8 cellular contexts compared by ENCODE assay signal in genomic region chr7:113118074-113118959, GRCh38. TPM values are rescaled to one million over a fixed set of nuclear protein-coding genes. Genes with fewer than 3 reads are reported as not detected.
A peak's percentile ranks its signal among the peaks of the same experiment; 100 is the strongest.
DNase-seq lines count a peak whose midpoint lies in the region; ATAC-seq and TF ChIP-seq lines count a peak whose summit lies in the region.

TSS of gene SMIM30 (minus strand) at chr7:113118554. CDS start at chr7:113117578, 976 bp downstream.

- no peaks in the 10 kb centered on the region for H3K79me2 ChIP-seq in OCI-LY7 (ENCODE audit: insufficient read depth, low read depth, low read length)

- H3K36me3 ChIP-seq in OCI-LY7 (ENCODE audit: insufficient read depth, low read length) (no peaks in the 10 kb centered on the region; the same call in 1 of the 2 replicates), mucosa of descending colon (ENCODE audit: low read depth) (no peaks in the 10 kb centered on the region)

- intact Hi-C loops in OCI-LY7 (cut with micrococcal nuclease; ENCODE audit: unreplicated experiment), result loop anchor here (1.0 to 10.0 kb wide), 2 partner anchors 24 to 914 kb away; partner anchors contain the start of genes DOCK4 and ZNF277
- intact Hi-C loops in mucosa of descending colon (cut with DNase I, micrococcal nuclease), result no loop called here

- TF ChIP-seq CTCF in OCI-LY7 (conservative IDR thresholded peaks at IDR 0.05; ENCODE audit: low read length) (no peak), epithelial cell of esophagus (IDR thresholded peaks at IDR 0.05; ENCODE audit: insufficient read depth, low read depth, low read length, missing control alignments) (no peak), mucosa of descending colon (IDR thresholded peaks at IDR 0.05) (no peak)

- CTCF ChIA-PET in OCI-LY7 (lab: Charles Lee; ENCODE audit: unreplicated experiment), result no interaction called here

- H3K4me1 ChIP-seq in OCI-LY7 (ENCODE audit: insufficient read depth, low read length, poor library complexity, severe bottlenecking) (peaks cover 49% of the 10 kb centered on the region), mucosa of descending colon (ENCODE audit: low read depth) (no peaks in the 10 kb centered on the region)

- H3K4me2 ChIP-seq in OCI-LY7 (ENCODE audit: low read length), result peak within 1 kb of the TSS; percentile 65

- POLR2A ChIA-PET in OCI-LY7 (lab: Charles Lee), result interaction anchor here (0.6 to 1.6 kb wide), 8 partner anchors 10 to 144 kb away, joined by 3 to 15 read pairs (median 4); no protein-coding TSS in a partner anchor

- no peaks in the 10 kb centered on the region for H4K20me1 ChIP-seq in OCI-LY7 (ENCODE audit: insufficient read depth, low read length)

- DNase-seq in D341Med (ENCODE audit: low spot score), result peak; percentile 93
- DNase-seq in HuH-7 (ENCODE audit: low spot score), result peak; percentile 58
- peak; percentile 93 for DNase-seq in OCI-LY7 (ENCODE audit: low spot score)
- peak; percentile 80 for DNase-seq in activated T-cell treated with anti-CD3 and anti-CD28 coated beads for 1 hour (ENCODE audit: low read depth)
- peak; percentile 91 for DNase-seq in epithelial cell of esophagus (ENCODE audit: low read depth)
- peak; percentile 91 to 94 (median 93) for DNase-seq in mucosa of descending colon
- peak; percentile 86 for DNase-seq in stimulated activated CD8-positive, alpha-beta memory T cell treated with anti-CD3 and anti-CD28 coated beads, Interleukin-4, amount 100 ng/mL, for 24 hours (ENCODE audit: low read depth)

- H3K9me3 ChIP-seq in OCI-LY7 (ENCODE audit: low read length) (no peaks in the 10 kb centered on the region), mucosa of descending colon (no peaks in the 10 kb centered on the region)

- peak within 1 kb of the TSS; percentile 95 for H2AFZ ChIP-seq in OCI-LY7 (ENCODE audit: low read length)

- H3K9me2 ChIP-seq in OCI-LY7 (ENCODE audit: insufficient read depth, low read length), result no peaks in the 10 kb centered on the region

- ATAC-seq in GM21515 (IDR thresholded peaks at IDR 0.05; ENCODE audit: unreplicated experiment) (peak; percentile 100), mucosa of descending colon (peak; percentile 100)

- TSS peak; percentile 94 for BruUV-seq in OCI-LY7 (replicated peaks; lab: Mats Ljungman, UMichigan)

- H3K4me3 ChIP-seq in OCI-LY7 (ENCODE audit: low read depth, low read length, poor library complexity, severe bottlenecking) (peak within 1 kb of the TSS; percentile 78), epithelial cell of esophagus (ENCODE audit: low read length) (peak within 1 kb of the TSS; percentile 87), mucosa of descending colon (peak within 1 kb of the TSS; percentile 17)

- peak within 1 kb of the TSS; percentile 48 for H3K27ac ChIP-seq in OCI-LY7 (ENCODE audit: low read depth, low read length, poor library complexity, severe bottlenecking)

RNA-seq across cellular contexts. Expression of gene SMIM30, which starts in this region (rescaled TPM):
- 45.5 and 55.1 TPM in 2 replicates for total RNA-seq in OCI-LY7 (2014; rRNA removed; shearing (Covaris generic))
- 43.3 and 48.7 TPM in 2 replicates for total RNA-seq in OCI-LY7 (2022)
- total RNA-seq in mucosa of descending colon, result 10 to 100 TPM; 21.4 to 27.6 (median 26.9) TPM

Comparison
In these comparisons a context has a peak if more than half of its experiments do, and no peak if none do; other contexts are left out.
1. Peak in every context shown above with its lines: DNase-seq, ATAC-seq, H3K4me3 ChIP-seq and H3K27ac ChIP-seq.
2. H3K4me3 ChIP-seq: peak in every context shown above with its lines; median percentile 87 in epithelial cell of esophagus; 78 in OCI-LY7; 17 in mucosa of descending colon.